Comparison of ENCODE assay signal across 1 cellular context in the genomic region with DNA sequence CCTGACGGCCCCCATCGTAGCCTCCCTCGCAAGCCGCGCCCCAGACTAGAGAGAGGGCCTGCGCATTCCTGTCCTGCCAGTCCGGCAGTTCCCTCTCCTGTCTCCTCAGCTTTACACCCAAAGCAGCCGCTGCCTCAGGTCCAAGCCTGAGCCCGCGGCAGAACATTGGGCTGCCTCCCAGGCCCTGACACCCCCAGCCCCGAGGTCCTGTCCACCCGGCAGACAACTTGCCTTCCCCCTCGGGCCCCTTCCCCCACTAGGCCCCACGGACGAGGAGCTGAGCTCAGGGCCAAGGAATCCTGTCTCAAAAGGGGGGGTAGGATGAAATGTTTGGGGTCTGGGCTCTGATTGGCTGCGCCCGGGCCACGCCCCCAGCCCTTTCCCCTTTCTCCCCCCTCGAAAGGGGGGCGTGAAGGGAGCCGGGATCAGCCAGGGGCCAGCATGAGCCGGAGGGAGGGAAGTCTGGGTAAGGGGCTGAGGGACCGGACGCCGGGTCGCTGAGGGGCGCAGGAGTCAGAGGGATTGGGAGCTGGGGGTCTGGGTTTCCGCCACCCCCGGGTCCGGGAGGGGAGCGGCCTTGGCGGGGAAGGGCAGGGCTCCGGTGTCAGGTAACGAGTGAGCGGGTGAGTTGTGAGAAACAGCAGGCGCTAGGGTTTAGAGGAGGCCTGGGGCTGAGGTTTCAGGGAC.
TF ChIP-seq lines count a peak whose summit lies in the region.

A gene with protein sequence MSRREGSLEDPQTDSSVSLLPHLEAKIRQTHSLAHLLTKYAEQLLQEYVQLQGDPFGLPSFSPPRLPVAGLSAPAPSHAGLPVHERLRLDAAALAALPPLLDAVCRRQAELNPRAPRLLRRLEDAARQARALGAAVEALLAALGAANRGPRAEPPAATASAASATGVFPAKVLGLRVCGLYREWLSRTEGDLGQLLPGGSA (plus strand): TSS at position 412 of the 687 bp plus-strand sequence. CDS start 30 bp downstream, at position 442.

TF ChIP-seq in WTC11, 78 proteins besides CTCF, POLR2A, EP300 and RAD21 (continued from another document):
- TF ChIP-seq, protein P1, sequence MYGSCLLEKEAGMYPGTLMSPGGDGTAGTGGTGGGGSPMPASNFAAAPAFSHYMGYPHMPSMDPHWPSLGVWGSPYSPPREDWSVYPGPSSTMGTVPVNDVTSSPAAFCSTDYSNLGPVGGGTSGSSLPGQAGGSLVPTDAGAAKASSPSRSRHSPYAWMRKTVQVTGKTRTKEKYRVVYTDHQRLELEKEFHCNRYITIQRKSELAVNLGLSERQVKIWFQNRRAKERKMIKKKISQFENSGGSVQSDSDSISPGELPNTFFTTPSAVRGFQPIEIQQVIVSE (CRISPR knock-in tag; IDR thresholded peaks at IDR 0.05; ENCODE audit: borderline replicate concordance) = no peak
- TF ChIP-seq, protein P2, sequence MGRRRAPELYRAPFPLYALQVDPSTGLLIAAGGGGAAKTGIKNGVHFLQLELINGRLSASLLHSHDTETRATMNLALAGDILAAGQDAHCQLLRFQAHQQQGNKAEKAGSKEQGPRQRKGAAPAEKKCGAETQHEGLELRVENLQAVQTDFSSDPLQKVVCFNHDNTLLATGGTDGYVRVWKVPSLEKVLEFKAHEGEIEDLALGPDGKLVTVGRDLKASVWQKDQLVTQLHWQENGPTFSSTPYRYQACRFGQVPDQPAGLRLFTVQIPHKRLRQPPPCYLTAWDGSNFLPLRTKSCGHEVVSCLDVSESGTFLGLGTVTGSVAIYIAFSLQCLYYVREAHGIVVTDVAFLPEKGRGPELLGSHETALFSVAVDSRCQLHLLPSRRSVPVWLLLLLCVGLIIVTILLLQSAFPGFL (CRISPR knock-in tag; IDR thresholded peaks at IDR 0.05; ENCODE audit: borderline replicate concordance) = 0 out of 2 replicates have a peak, but pooled peaks have one; percentile 41
- peak; percentile 73 for TF ChIP-seq NFYB (CRISPR knock-in tag; conservative IDR thresholded peaks at IDR 0.05; ENCODE audit: low read depth)
- TF ChIP-seq, protein P3, sequence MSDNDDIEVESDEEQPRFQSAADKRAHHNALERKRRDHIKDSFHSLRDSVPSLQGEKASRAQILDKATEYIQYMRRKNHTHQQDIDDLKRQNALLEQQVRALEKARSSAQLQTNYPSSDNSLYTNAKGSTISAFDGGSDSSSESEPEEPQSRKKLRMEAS (CRISPR knock-in tag; IDR thresholded peaks at IDR 0.05) = peak; percentile 35; the same call in 1 of the 2 replicates
- TF ChIP-seq, protein P4, sequence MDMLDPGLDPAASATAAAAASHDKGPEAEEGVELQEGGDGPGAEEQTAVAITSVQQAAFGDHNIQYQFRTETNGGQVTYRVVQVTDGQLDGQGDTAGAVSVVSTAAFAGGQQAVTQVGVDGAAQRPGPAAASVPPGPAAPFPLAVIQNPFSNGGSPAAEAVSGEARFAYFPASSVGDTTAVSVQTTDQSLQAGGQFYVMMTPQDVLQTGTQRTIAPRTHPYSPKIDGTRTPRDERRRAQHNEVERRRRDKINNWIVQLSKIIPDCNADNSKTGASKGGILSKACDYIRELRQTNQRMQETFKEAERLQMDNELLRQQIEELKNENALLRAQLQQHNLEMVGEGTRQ (CRISPR knock-in tag; IDR thresholded peaks at IDR 0.05) = 0 out of 2 replicates have a peak, but pooled peaks have one; percentile 26
